27 cellular contexts compared by ENCODE assay signal in the genomic region with DNA sequence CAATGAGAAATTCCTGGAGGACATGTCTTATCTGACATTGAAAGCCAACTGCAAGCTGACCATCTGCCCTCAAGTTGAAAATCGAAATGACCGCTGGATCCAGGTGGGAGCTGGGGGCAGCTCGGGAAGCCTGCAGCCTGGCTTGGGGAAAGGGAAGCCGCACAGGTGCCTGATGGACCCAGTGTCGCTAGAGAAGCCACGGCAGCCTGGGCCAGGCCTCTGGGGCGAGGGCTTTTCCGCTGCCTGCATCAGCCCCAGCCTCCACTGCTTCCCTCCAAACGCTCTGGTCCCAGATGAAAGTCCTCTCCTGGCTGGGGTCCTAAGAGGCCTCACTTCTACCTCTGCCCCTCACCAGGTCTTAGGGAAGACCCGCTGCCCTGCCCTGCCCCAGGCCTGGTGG. TPM values are rescaled to one million over a fixed set of nuclear protein-coding genes. Genes with fewer than 3 reads are reported as not detected.
A peak's percentile ranks its signal among the peaks of the same experiment; 100 is the strongest.
DNase-seq lines count a peak whose midpoint lies in the region; ATAC-seq, FAIRE-seq and TF ChIP-seq lines count a peak whose summit lies in the region.
"Had no signal": no experiment of that assay in that cellular context is flagged by ENCODE, and none has a peak within 500 bp of the region (broad histone marks: within the 10 kb centered on the region; RNA-seq: fewer than 3 reads in every experiment).

No MANE protein-coding gene starts in this region.

- 90% methylated on average over 10 of the region's 10 CpGs for WGBS in A549 (ENCODE audit: missing lambda C conversion rate)

- CTCF ChIA-PET in A549 (lab: Yijun Ruan, JAX) = no interaction called here
- CTCF ChIA-PET in HEK293 (lab: Yijun Ruan, JAX) = interaction anchor here (0.7 kb wide), 1 partner anchor 10 kb away, joined by 3 read pairs; no protein-coding TSS in a partner anchor

- H3K4me1 ChIP-seq in A549 = peaks cover 54% of the 10 kb centered on the region
- peaks cover 14% of the 10 kb centered on the region for H3K4me1 ChIP-seq in HEK293 (ENCODE audit: control insufficient read depth, insufficient read depth, low read length)
- H3K4me1 ChIP-seq in RWPE2 (ENCODE audit: insufficient read depth, poor library complexity, severe bottlenecking) = peaks cover 49% of the 10 kb centered on the region
- H3K4me1 ChIP-seq in mucosa of rectum (ENCODE audit: control insufficient read depth in 2 of 2, insufficient read depth in 2 of 2, low read length in 2 of 2) = peaks cover 30 to 46% of the 10 kb centered on the region in 2 donors

- POLR2A ChIA-PET in A549 (lab: Yijun Ruan, JAX) = no interaction called here
- POLR2A ChIA-PET in HEK293 (lab: Yijun Ruan, JAX) = no interaction called here

- no peak overlapping the region for H3K4me3 ChIP-seq in A549
- H3K4me3 ChIP-seq in HEK293 (ENCODE audit: low read depth, low read length) = no peak overlapping the region
- no peak overlapping the region for H3K4me3 ChIP-seq in RWPE2 (ENCODE audit: severe bottlenecking)
- peak overlapping the region in 1 of 2 donors; percentile 26 for H3K4me3 ChIP-seq in mucosa of rectum (ENCODE audit: low read length in 2 of 2)
- H3K4me3 ChIP-seq: BLaER1, K562, SJSA1 had no signal

- FAIRE-seq in A549 (lab: Jason Lieb, UNC) = no peak
- FAIRE-seq: D721Med, HepG2, K562 had no signal

- TF ChIP-seq RAD21 in A549 (conservative IDR thresholded peaks at IDR 0.05 in 1 of 2, IDR thresholded peaks at IDR 0.05 in 1 of 2) = no peak

- H3K36me3 ChIP-seq in HEK293 (ENCODE audit: control insufficient read depth in 2 of 2, insufficient read depth in 1 of 2, low read length in 2 of 2) (no peaks in the 10 kb centered on the region), RWPE2 (ENCODE audit: low read depth) (no peaks in the 10 kb centered on the region), mucosa of rectum (ENCODE audit: control insufficient read depth in 2 of 2, insufficient read depth in 2 of 2, low read length in 2 of 2) (no peaks in the 10 kb centered on the region)
- H3K36me3 ChIP-seq: BLaER1, SJSA1 had no signal

- H3K27me3 ChIP-seq in RWPE2 (ENCODE audit: insufficient read depth, poor library complexity, severe bottlenecking) (no peaks in the 10 kb centered on the region), mucosa of rectum (ENCODE audit: control insufficient read depth in 2 of 2, insufficient read depth in 2 of 2, low read length in 2 of 2) (no peaks in the 10 kb centered on the region)
- H3K27me3 ChIP-seq: BLaER1, SJSA1 had no signal

- no peak for TF ChIP-seq POLR2A in A549 (IDR thresholded peaks at IDR 0.05; ENCODE audit: low read length)

- no peak for ATAC-seq in A549
- no peak for ATAC-seq in RWPE2 (ENCODE audit: low read depth)
- ATAC-seq in HG03354 (IDR thresholded peaks at IDR 0.05; ENCODE audit: poor library complexity, severe bottlenecking, unreplicated experiment) = no peak
- ATAC-seq: HepG2, T-cell had no signal

- H3K27ac ChIP-seq in A549 (peak overlapping the region; percentile 96 to 100; a peak in 5 of 6 replicates), HEK293 (ENCODE audit: extremely low read depth, low read depth, low read length) (no peak overlapping the region), RWPE2 (ENCODE audit: poor library complexity, severe bottlenecking) (peak overlapping the region; percentile 100), mucosa of rectum (ENCODE audit: low read depth in 2 of 2, low read length in 2 of 2) (peak overlapping the region; percentile 77 to 91)
- H3K27ac ChIP-seq: BLaER1, SJSA1 had no signal

- no peak overlapping the region for H3K4me2 ChIP-seq in A549
- H3K4me2 ChIP-seq: BLaER1 had no signal

- H3K9me3 ChIP-seq in A549 (no peaks in the 10 kb centered on the region), HEK293 (ENCODE audit: control insufficient read depth, insufficient read depth, low read depth, low read length) (no peaks in the 10 kb centered on the region), RWPE2 (ENCODE audit: severe bottlenecking) (no peaks in the 10 kb centered on the region), mucosa of rectum (ENCODE audit: control insufficient read depth in 2 of 2, low read length in 2 of 2) (no peaks in the 10 kb centered on the region)
- H3K9me3 ChIP-seq: BLaER1, SJSA1 had no signal

- peak overlapping the region in 1 of 2 donors; percentile 78 for H3K9ac ChIP-seq in mucosa of rectum (ENCODE audit: low read depth in 1 of 2, low read length in 2 of 2)
- H3K9ac ChIP-seq: BLaER1 had no signal

- TF ChIP-seq CTCF in A549 (IDR thresholded peaks at IDR 0.05) = no peak
- TF ChIP-seq CTCF in HEK293 (tag by site-specific recombination; IDR thresholded peaks at IDR 0.05) = no peak
- no peak for TF ChIP-seq CTCF in RWPE2 (IDR thresholded peaks at IDR 0.05; ENCODE audit: poor library complexity, severe bottlenecking)

- DNase-seq in A549 (ENCODE audit: low read depth in 1 of 2, low spot score in 1 of 2) (no peak), RWPE2 (ENCODE audit: low spot score) (no peak), RPMI8226 (no peak), NAMALWA (ENCODE audit: low spot score) (no peak)
- DNase-seq in activated CD8-positive, alpha-beta memory T cell treated with anti-CD3 and anti-CD28 coated beads for 24 hours = no peak
- DNase-seq: 8988T; CD4-positive, CD25-positive, alpha-beta regulatory T cell; GOT3; HCEC 1CT; Kasumi-1; NCI-H1105 treated with DMSO at 0.1 percent for 48 hours; NCI-H146; NCI-H1930; NCI-H2107; NCI-H446 treated with DMSO at 0.1 percent for 48 hours; NCI-H82; NK-92 treated with Interleukin-12 subunit alpha and Interleukin-12 subunit beta, amount 100 ng/mL, for 24 hours; T-cell had no signal

- no peak for TF ChIP-seq EP300 in A549 (IDR thresholded peaks at IDR 0.05)

TF ChIP-seq in A549, 52 proteins besides CTCF, POLR2A, EP300 and RAD21:
- TF ChIP-seq, protein P1, sequence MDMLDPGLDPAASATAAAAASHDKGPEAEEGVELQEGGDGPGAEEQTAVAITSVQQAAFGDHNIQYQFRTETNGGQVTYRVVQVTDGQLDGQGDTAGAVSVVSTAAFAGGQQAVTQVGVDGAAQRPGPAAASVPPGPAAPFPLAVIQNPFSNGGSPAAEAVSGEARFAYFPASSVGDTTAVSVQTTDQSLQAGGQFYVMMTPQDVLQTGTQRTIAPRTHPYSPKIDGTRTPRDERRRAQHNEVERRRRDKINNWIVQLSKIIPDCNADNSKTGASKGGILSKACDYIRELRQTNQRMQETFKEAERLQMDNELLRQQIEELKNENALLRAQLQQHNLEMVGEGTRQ (IDR thresholded peaks at IDR 0.05) = no peak
- no peak for TF ChIP-seq HOXB5 (CRISPR knock-in tag; IDR thresholded peaks at IDR 0.05)
- TF ChIP-seq JUN (IDR thresholded peaks at IDR 0.05) = no peak
- no peak for TF ChIP-seq HOXB13 (CRISPR knock-in tag; IDR thresholded peaks at IDR 0.05; ENCODE audit: low read depth)

TF ChIP-seq in HEK293, 187 proteins besides CTCF, POLR2A, EP300 and RAD21:
- no peak for TF ChIP-seq HOXD13 (CRISPR knock-in tag; IDR thresholded peaks at IDR 0.05; ENCODE audit: borderline replicate concordance)
- 0 out of 2 replicates have a peak, but pooled peaks have one; percentile 32 for TF ChIP-seq ZNF335 (tag by site-specific recombination; conservative IDR thresholded peaks at IDR 0.05)

RNA-seq across cellular contexts. Expression of a gene that starts 18.8 kb away (rescaled TPM):
- polyA plus RNA-seq in A549 (2011; rRNA removed) (2.4 and 2.8 TPM in 2 replicates), A549 (2017; fragmentation: RNase III; extraction: RNeasy Plus Mini Kit Qiagen cat#74134 plus additional on column Dnase treatment) (0.99 to 1.5 TPM (median 1.4 TPM) in 3 replicates)
- 1.4 and 1.6 TPM in 2 replicates for polyA plus RNA-seq in A549 (2012; cell fraction: cytosol; rRNA removed)
- polyA plus RNA-seq in A549 (2012; cell fraction: nucleus; rRNA removed) = 6.7 and 7.0 TPM in 2 replicates
- polyA minus RNA-seq in A549 (2011; rRNA and poly(A)+ RNA removed) = 3.8 and 4.4 TPM in 2 replicates
- polyA plus RNA-seq: CD4-positive, CD25-positive, alpha-beta regulatory T cell; HepG2; K562 had no signal

RNA-seq across cellular contexts. Expression of a gene that starts 25.2 kb away (rescaled TPM):
- 1.1 and 1.4 TPM in 2 replicates for polyA plus RNA-seq in A549 (2011; rRNA removed)
- 1.4 and 1.6 TPM in 2 replicates for polyA plus RNA-seq in A549 (2012; cell fraction: cytosol; rRNA removed)
- 3.8 and 4.0 TPM in 2 replicates for polyA plus RNA-seq in A549 (2012; cell fraction: nucleus; rRNA removed)
- polyA plus RNA-seq in A549 (2017; fragmentation: RNase III; extraction: RNeasy Plus Mini Kit Qiagen cat#74134 plus additional on column Dnase treatment) = 1.7 to 2.3 TPM (median 2.0 TPM) in 3 replicates
- polyA minus RNA-seq in A549 (2011; rRNA and poly(A)+ RNA removed) = 0.92 and 1.5 TPM in 2 replicates
- polyA plus RNA-seq: AG04450; CD4-positive, CD25-positive, alpha-beta regulatory T cell; HepG2; K562 had no signal
